35 cellular contexts compared by ENCODE assay signal in genomic region chr14:25220514-25220913, GRCh38.
"Had no signal": no experiment of that assay in that cellular context is flagged by ENCODE, and none has a peak within 500 bp of the region (broad histone marks: within the 10 kb centered on the region; RNA-seq: fewer than 3 reads in every experiment).

No MANE protein-coding gene starts in this region.

- H3K27ac ChIP-seq: adrenal gland, ascending aorta, body of pancreas, brain microvascular endothelial cell, breast epithelium, cardiac muscle cell had no signal

- H3K36me3 ChIP-seq: adrenal gland, ascending aorta, brain microvascular endothelial cell, breast epithelium, cardiac muscle cell had no signal

- H3K4me1 ChIP-seq: adrenal gland, ascending aorta, body of pancreas, breast epithelium had no signal

- DNase-seq: activated effector memory CD4-positive, alpha-beta T cell treated with anti-CD3 and anti-CD28 coated beads, Interleukin-2, amount 50 U/mL, for 16 hours; activated effector memory CD4-positive, alpha-beta T cell treated with Interleukin-2 at 50 U/mL for 16 hours; activated gamma-delta T cell; activated gamma-delta T cell treated with Interleukin-2 at 50 U/mL for 16 hours; activated naive CD4-positive, alpha-beta T cell; activated naive CD4-positive, alpha-beta T cell treated with anti-CD3 and anti-CD28 coated beads for 36 hours; activated naive CD4-positive, alpha-beta T cell treated with anti-CD3 and anti-CD28 coated beads, Interleukin-2, amount 10 ng/mL, durations not matched to agents 7 days and 5 days; activated naive CD4-positive, alpha-beta T cell treated with anti-CD3 and anti-CD28 coated beads, Interleukin-2, amount 50 U/mL, for 16 hours; activated naive CD4-positive, alpha-beta T cell treated with Interleukin-2 at 50 U/mL for 16 hours; activated naive CD8-positive, alpha-beta T cell treated with anti-CD3 and anti-CD28 coated beads for 36 hours; activated naive CD8-positive, alpha-beta T cell treated with anti-CD3 and anti-CD28 coated beads, Interleukin-2, amount 10 ng/mL, durations not matched to agents 7 days and 5 days; activated naive CD8-positive, alpha-beta T cell treated with anti-CD3 and anti-CD28 coated beads, Interleukin-2, amount 50 U/mL, for 24 hours; activated T-cell treated with anti-CD3 and anti-CD28 coated beads for 4 hours; activated T-cell treated with anti-CD3 and anti-CD28 coated beads, Interleukin-2, amount 50 U/mL, for 1 hour; activated T-cell treated with anti-CD3 and anti-CD28 coated beads, Interleukin-2, amount 50 U/mL, for 24 hours; activated T-cell treated with anti-CD3 and anti-CD28 coated beads, Interleukin-2, amount 50 U/mL, for 4 hours; activated T-cell treated with anti-CD3 and anti-CD28 coated beads, Interleukin-2, amount 50 U/mL, for 48 hours; activated T-cell treated with anti-CD3 and anti-CD28 coated beads, Interleukin-2, amount 50 U/mL, for 72 hours; adrenal gland; amniotic stem cell; amygdala; anterior cingulate cortex; aorta; body of pancreas; brain microvascular endothelial cell; caudate nucleus; central memory CD4-positive, alpha-beta T cell; cerebellar nuclear complex had no signal

- H3K4me3 ChIP-seq: adrenal gland, ascending aorta, body of pancreas, breast epithelium, cardiac muscle cell had no signal

- H3K9me3 ChIP-seq: adrenal gland, ascending aorta, body of pancreas, breast epithelium had no signal

- H3K27me3 ChIP-seq: adrenal gland, ascending aorta, body of pancreas, brain microvascular endothelial cell, breast epithelium, cardiac muscle cell had no signal

- ATAC-seq: activated naive CD4-positive, alpha-beta T cell treated with anti-CD3 and anti-CD28 coated beads, Interleukin-2, amount 50 U/mL, for 72 hours; activated naive CD8-positive, alpha-beta T cell treated with anti-CD3 and anti-CD28 coated beads, Interleukin-2, amount 50 U/mL, for 24 hours; activated T-cell treated with anti-CD3 and anti-CD28 coated beads, Interleukin-2, amount 50 U/mL, for 4 hours; activated T-cell treated with anti-CD3 and anti-CD28 coated beads, Interleukin-2, amount 50 U/mL, for 72 hours; activated T-helper 17 cell treated with anti-CD3 and anti-CD28 coated beads, Interleukin-2, amount 50 U/mL, for 72 hours; body of pancreas had no signal

- FAIRE-seq: astrocyte, bronchial epithelial cell had no signal
